ENCODE assay signal across 10 cellular contexts in the genomic region with DNA sequence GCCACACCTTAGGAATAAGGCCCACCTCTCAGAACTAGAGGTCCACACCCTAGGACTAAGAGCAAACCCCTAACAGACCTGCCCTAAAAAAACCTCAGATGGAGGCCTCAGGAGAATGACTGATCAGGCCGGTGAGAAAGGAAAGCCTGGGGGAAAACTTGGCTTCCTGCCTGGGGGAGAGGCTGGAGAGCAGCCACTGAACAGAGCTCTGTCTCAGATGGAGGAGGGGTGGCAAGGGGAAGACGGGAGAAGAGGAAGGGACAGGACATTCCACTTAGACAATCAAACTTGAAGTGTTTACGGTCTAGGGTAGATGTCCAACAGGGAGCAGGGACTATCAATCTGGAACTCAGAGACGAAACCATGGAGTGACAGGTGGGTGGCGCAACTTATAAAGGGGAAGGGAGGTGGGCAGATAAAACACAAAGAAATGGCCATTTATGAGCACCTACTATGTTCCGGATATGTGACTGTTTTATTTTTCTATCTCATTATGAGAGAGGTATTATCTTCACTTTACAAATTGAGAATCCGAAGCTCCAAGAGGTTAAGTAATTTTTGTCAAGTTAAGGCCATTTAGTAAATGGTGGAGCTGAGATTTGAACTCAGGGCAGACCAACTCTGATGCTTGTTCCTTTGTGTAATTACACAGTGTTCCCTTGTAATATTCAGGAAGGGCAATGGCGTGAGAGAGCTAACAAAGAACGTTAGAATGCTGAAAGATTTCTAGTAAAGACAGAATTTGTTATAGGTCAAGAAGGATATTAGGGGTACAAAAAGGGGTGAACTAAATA.
DNase-seq lines count a peak whose midpoint lies in the region; TF ChIP-seq lines count a peak whose summit lies in the region.
"Had no signal": no experiment of that assay in that cellular context is flagged by ENCODE, and none has a peak within 500 bp of the region (broad histone marks: within the 10 kb centered on the region; RNA-seq: fewer than 3 reads in every experiment).

No MANE protein-coding gene starts in this region.

- H3K4me1 ChIP-seq in esophagus squamous epithelium = peaks cover 33 to 76% (median 39%) of the 10 kb centered on the region in 3 donors
- peaks cover 18 to 46% of the 10 kb centered on the region in 2 donors for H3K4me1 ChIP-seq in mucosa of rectum (ENCODE audit: control insufficient read depth in 2 of 2, insufficient read depth in 2 of 2, low read length in 2 of 2)

- H3K27me3 ChIP-seq in esophagus squamous epithelium (no peaks in the 10 kb centered on the region), mucosa of rectum (ENCODE audit: control insufficient read depth in 2 of 2, insufficient read depth in 2 of 2, low read length in 2 of 2) (no peaks in the 10 kb centered on the region)

- intact Hi-C loops in esophagus squamous epithelium (cut with DNase I) = no loop called here

- TF ChIP-seq POLR2A in esophagus squamous epithelium (IDR thresholded peaks at IDR 0.05) = no peak

- DNase-seq in AG08395 (ENCODE audit: low spot score) (peak; percentile 60), NCI-H2029 treated with DMSO at 0.1 percent for 48 hours (lab: John Stamatoyannopoulos, UW) (peak; percentile 40), esophagus squamous epithelium (lab: John Stamatoyannopoulos, UW) (no peak), SKM-1 treated with dmso at 0.1 percent for 144 hours (lab: John Stamatoyannopoulos, UW; ENCODE audit: unreplicated experiment) (no peak), dedifferentiated amniotic fluid mesenchymal stem cell (ENCODE audit: extremely low spot score) (no peak)
- DNase-seq in central memory CD4-positive, alpha-beta T cell = no peak
- no peak for DNase-seq in stimulated activated CD4-positive, alpha-beta T cell treated with anti-CD3 and anti-CD28 coated beads, Interleukin-1b, Interleukin-23, amount 100 ng/mL, for 48 hours
- DNase-seq: NCI-H1048; stimulated activated CD4-positive, alpha-beta T cell treated with anti-CD3 and anti-CD28 coated beads, Interleukin-2, amount 100 ng/mL, for 48 hours had no signal

- peak overlapping the region; percentile 56 to 77 for H3K9ac ChIP-seq in mucosa of rectum (ENCODE audit: low read depth in 1 of 2, low read length in 2 of 2)

- H3K4me3 ChIP-seq in esophagus squamous epithelium (peak overlapping the region in 1 of 4 donors; percentile 18), mucosa of rectum (ENCODE audit: low read length in 2 of 2) (peak overlapping the region; percentile 75 to 89)

- no peak for TF ChIP-seq CTCF in esophagus squamous epithelium (IDR thresholded peaks at IDR 0.05)

- H3K9me3 ChIP-seq in esophagus squamous epithelium (no peaks in the 10 kb centered on the region), mucosa of rectum (ENCODE audit: control insufficient read depth in 2 of 2, low read length in 2 of 2) (no peaks in the 10 kb centered on the region)

- H3K36me3 ChIP-seq in esophagus squamous epithelium (no peaks in the 10 kb centered on the region), mucosa of rectum (ENCODE audit: control insufficient read depth in 2 of 2, insufficient read depth in 2 of 2, low read length in 2 of 2) (peaks cover 0 to under 1% of the 10 kb centered on the region in 2 donors)

- 64 to 71% methylated on average over 9 of the region's 9 CpGs for WGBS in esophagus squamous epithelium, 2 donors

- H3K27ac ChIP-seq in esophagus squamous epithelium (peak overlapping the region; percentile 1 to 57 (median 46)), mucosa of rectum (ENCODE audit: low read depth in 2 of 2, low read length in 2 of 2) (peak overlapping the region; percentile 89 to 97)

Comparison
In these comparisons a context has a peak if more than half of its experiments do, and no peak if none do; other contexts are left out.
1. DNase-seq: peak in AG08395 (single experiment) and NCI-H2029 treated with DMSO at 0.1 percent for 48 hours (single experiment); none in esophagus squamous epithelium (single experiment), central memory CD4-positive, alpha-beta T cell (single experiment), SKM-1 treated with dmso at 0.1 percent for 144 hours (single experiment), stimulated activated CD4-positive, alpha-beta T cell treated with anti-CD3 and anti-CD28 coated beads, Interleukin-1b, Interleukin-23, amount 100 ng/mL, for 48 hours (single experiment) and dedifferentiated amniotic fluid mesenchymal stem cell (single experiment).